Comparison of ENCODE assay signal across 29 cellular contexts in genomic region chr11:123719452-123719851, GRCh38. TPM values are rescaled to one million over a fixed set of nuclear protein-coding genes. Genes with fewer than 3 reads are reported as not detected.
DNase-seq lines count a peak whose midpoint lies in the region; ATAC-seq and TF ChIP-seq lines count a peak whose summit lies in the region.
"Had no signal": no experiment of that assay in that cellular context is flagged by ENCODE, and none has a peak within 500 bp of the region (broad histone marks: within the 10 kb centered on the region; RNA-seq: fewer than 3 reads in every experiment).

No MANE protein-coding gene starts in this region.

- no peaks in the 10 kb centered on the region for H3K79me2 ChIP-seq in GM23248 (ENCODE audit: insufficient read depth)

- H3K36me3 ChIP-seq in GM23248 (ENCODE audit: low read depth) = peaks cover 7% of the 10 kb centered on the region; the same call in 1 of the 2 replicates
- peaks cover 2% of the 10 kb centered on the region for H3K36me3 ChIP-seq in brain microvascular endothelial cell (replicated peaks)
- H3K36me3 ChIP-seq: transverse colon had no signal

- no peak overlapping the region for H2AFZ ChIP-seq in GM23248

- H3K9me2 ChIP-seq in GM23248 (ENCODE audit: insufficient read depth) = no peaks in the 10 kb centered on the region

- no peak overlapping the region for H3K4me2 ChIP-seq in GM23248 (ENCODE audit: unreplicated experiment)
- H3K4me2 ChIP-seq: BLaER1 had no signal

- no peak for TF ChIP-seq CTCF in brain microvascular endothelial cell (IDR thresholded peaks at IDR 0.05; ENCODE audit: low read depth, low read length, missing control alignments)

- no peaks in the 10 kb centered on the region for H4K20me1 ChIP-seq in GM23248 (ENCODE audit: insufficient read depth)
- H4K20me1 ChIP-seq: BLaER1 had no signal

- ATAC-seq in HG03571 (IDR thresholded peaks at IDR 0.05; ENCODE audit: unreplicated experiment) = no peak
- ATAC-seq: esophagus mucosa, left lung, psoas muscle had no signal

- in situ Hi-C loops in GM23248 (cut with MboI) (no loop called here), brain microvascular endothelial cell (cut with HindIII; ENCODE audit: low pct_ligation_motif_present, low sequenced_read_pairs) (no loop called here)

- H3K4me1 ChIP-seq in GM23248 (ENCODE audit: insufficient read depth) = no peaks in the 10 kb centered on the region
- H3K4me1 ChIP-seq: BLaER1, left lung, psoas muscle, stomach, transverse colon had no signal

- 18 to 29% methylated on average over 1 of the region's 1 CpG for WGBS in GM23248 (ENCODE audit: low coverage in 1 of 2, low lambda C conversion rate in 2 of 2, missing lambda C conversion rate in 2 of 2), 2 experiments

- H3K9ac ChIP-seq in GM23248 = no peak overlapping the region
- H3K9ac ChIP-seq: BLaER1 had no signal

- peak overlapping the region; percentile 42; the same call in 1 of the 2 replicates for H3K27ac ChIP-seq in GM23248
- no peak overlapping the region for H3K27ac ChIP-seq in brain microvascular endothelial cell
- H3K27ac ChIP-seq: BLaER1, left lung, psoas muscle, stomach, transverse colon had no signal

- H3K27me3 ChIP-seq in GM23248 (replicated peaks; ENCODE audit: insufficient read depth) (peaks cover 11% of the 10 kb centered on the region), brain microvascular endothelial cell (replicated peaks) (peaks cover 1% of the 10 kb centered on the region)
- H3K27me3 ChIP-seq: BLaER1 had no signal

- DNase-seq in GM23248 (peak; percentile 82), NCI-H460 (ENCODE audit: extremely low read depth, low read depth) (peak; percentile 34), brain microvascular endothelial cell (peak; percentile 57), non-pigmented ciliary epithelial cell (ENCODE audit: low read depth) (peak; percentile 27), dermis blood vessel endothelial cell (no peak), globus pallidus (ENCODE audit: low spot score) (no peak)
- DNase-seq: activated CD4-positive, alpha-beta T cell treated with anti-CD3 and anti-CD28 coated beads, Interleukin-2, amount 10 ng/mL, durations not matched to agents 7 days and 5 days; activated CD8-positive, alpha-beta memory T cell treated with anti-CD3 and anti-CD28 coated beads, Interleukin-2, amount 50 U/mL, for 4 hours; activated effector memory CD4-positive, alpha-beta T cell treated with Interleukin-2 at 50 U/mL for 16 hours; amygdala; cerebellar nuclear complex; effector CD4-positive, alpha-beta T cell; GDM1; left lung; midbrain; MM.1S; NCI-H1436; NCI-H526 treated with DMSO at 0.1 percent for 48 hours; nephron progenitor cell; psoas muscle; SHP77; stimulated activated CD4-positive, alpha-beta T cell treated with anti-CD3 and anti-CD28 coated beads, Interleukin-4, amount 100 ng/mL, for 4 hours; stomach; T-helper 1 cell; transverse colon had no signal

- H3K4me3 ChIP-seq in GM23248 (no peak overlapping the region), brain microvascular endothelial cell (ENCODE audit: low read depth, low read length) (no peak overlapping the region)
- H3K4me3 ChIP-seq: BLaER1, left lung, psoas muscle, stomach, transverse colon had no signal

- H3F3A ChIP-seq in GM23248 (ENCODE audit: insufficient read depth) = no peaks in the 10 kb centered on the region

- H3K9me3 ChIP-seq in GM23248 (ENCODE audit: low read depth) = no peaks in the 10 kb centered on the region
- H3K9me3 ChIP-seq: BLaER1, left lung, psoas muscle, stomach, transverse colon had no signal

RNA-seq across cellular contexts. Expression of gene ZNF202, which starts 22.0 kb away (rescaled TPM):
- 5.5 and 26.4 TPM in 2 replicates for total RNA-seq in GM23248 (2014; rRNA removed; shearing (Covaris generic))
- 4.5 and 5.1 TPM in 2 replicates for polyA plus RNA-seq in GM23248 (2016; fragmentation: Nextera tagmentation; extraction: Ambion mirVana)
- total RNA-seq in NCI-H460 (2014; rRNA removed; shearing (Covaris generic)) = 10.7 and 12.2 TPM in 2 replicates
- 23.7 and 41.6 TPM in 2 replicates for polyA plus RNA-seq in NCI-H460 (2014; cell fraction: nucleus; rRNA removed)
- total RNA-seq in dermis blood vessel endothelial cell = 6.1 and 10.2 TPM in 2 replicates

RNA-seq across cellular contexts. Expression of gene OR6X1, which starts 34.9 kb away (rescaled TPM):
- not detected in 2 replicates for total RNA-seq in GM23248 (2014; rRNA removed; shearing (Covaris generic))
- polyA plus RNA-seq in GM23248 (2016; fragmentation: Nextera tagmentation; extraction: Ambion mirVana) = not detected in 2 replicates
- total RNA-seq in NCI-H460 (2014; rRNA removed; shearing (Covaris generic)) = not detected in 2 replicates
- polyA plus RNA-seq in NCI-H460 (2014; cell fraction: nucleus; rRNA removed) = not detected in 2 replicates
- total RNA-seq in dermis blood vessel endothelial cell = not detected in 2 replicates
- total RNA-seq: activated CD4-positive, alpha-beta T cell treated with anti-CD3 and anti-CD28 coated beads, Interleukin-2, amount 10 ng/mL, durations not matched to agents 7 days and 5 days; esophagus mucosa; left lung; psoas muscle; stomach had no signal
- polyA plus RNA-seq: IgD-negative memory B cell, psoas muscle, stomach had no signal

Comparison
In these comparisons a context has a peak if more than half of its experiments do, and no peak if none do; other contexts are left out.
1. DNase-seq: peak in GM23248 (single experiment), NCI-H460 (single experiment), brain microvascular endothelial cell (single experiment) and non-pigmented ciliary epithelial cell (single experiment); none in dermis blood vessel endothelial cell (single experiment) and globus pallidus (single experiment).